21 cellular contexts compared by ENCODE assay signal in the genomic region with DNA sequence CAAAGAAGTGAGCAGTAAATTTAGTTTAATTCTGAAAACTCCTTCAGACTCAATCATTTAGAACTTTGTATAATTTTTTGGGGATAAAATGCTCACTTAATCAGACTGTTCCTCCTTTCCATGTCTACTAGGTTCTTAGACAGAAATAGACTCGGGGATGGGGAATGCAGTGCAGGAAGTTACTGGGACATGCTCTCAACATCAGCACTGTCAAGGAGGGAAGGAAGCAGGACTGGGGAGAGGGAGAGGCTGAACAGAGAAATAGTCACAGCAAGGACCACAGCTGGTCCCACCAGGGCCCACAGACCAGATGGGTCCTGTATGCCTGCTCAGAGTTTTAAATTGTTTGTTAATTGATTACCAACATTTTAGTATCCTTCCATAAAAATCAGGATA.
"Had no signal": no experiment of that assay in that cellular context is flagged by ENCODE, and none has a peak within 500 bp of the region (broad histone marks: within the 10 kb centered on the region; RNA-seq: fewer than 3 reads in every experiment).

No MANE protein-coding gene starts in this region.

- H3K9me3 ChIP-seq: Peyer's patch, SJCRH30 had no signal

- H3K27me3 ChIP-seq: MG63, Peyer's patch, SJCRH30 had no signal

- H3K4me3 ChIP-seq: MG63, Peyer's patch, SJCRH30 had no signal

- H3K27ac ChIP-seq: KMS-11, Peyer's patch, RWPE1, SJCRH30 had no signal

- DNase-seq: activated CD4-positive, alpha-beta T cell treated with anti-CD3 and anti-CD28 coated beads for 4 hours; activated CD8-positive, alpha-beta memory T cell treated with anti-CD3 and anti-CD28 coated beads, Interleukin-2, amount 50 U/mL, for 48 hours; activated CD8-positive, alpha-beta T cell treated with anti-CD3 and anti-CD28 coated beads for 36 hours; activated T-cell treated with anti-CD3 and anti-CD28 coated beads, Interleukin-2, amount 50 U/mL, for 1 hour; aorta; MV-4-11; NCI-H1092 treated with DMSO at 0.1 percent for 48 hours; NCI-H1417 treated with DMSO at 0.1 percent for 48 hours; NCI-H1694; NCI-H2029; NCI-H345; NCI-H510A; NCI-H526 treated with DMSO at 0.1 percent for 48 hours; NCI-H82; Peyer's patch; Right ventricle myocardium superior; SJCRH30 had no signal

- H3K9ac ChIP-seq: KMS-11 had no signal

- H3K36me3 ChIP-seq: MG63, Peyer's patch, SJCRH30 had no signal

- ATAC-seq: activated CD4-positive, CD25-positive, alpha-beta regulatory T cell treated with anti-CD3 and anti-CD28 coated beads, Interleukin-2, amount 50 U/mL, for 24 hours; activated CD8-positive, alpha-beta T cell treated with anti-CD3 and anti-CD28 coated beads for 36 hours had no signal

- H3K4me1 ChIP-seq: SJCRH30 had no signal

- H3K4me2 ChIP-seq: KMS-11 had no signal
